Comparison of ENCODE assay signal across 1 cellular context in genomic region chr1:31955917-31956736, GRCh38.
TF ChIP-seq lines count a peak whose summit lies in the region.

No MANE protein-coding gene starts in this region.

TF ChIP-seq in GM12878, 131 proteins besides CTCF, POLR2A, EP300 and RAD21 (continued from another document and continues in another):
- TF ChIP-seq ZNF592 (IDR thresholded peaks at IDR 0.05) (no peak; the same call in 1 of the 2 replicates), BCLAF1 (IDR thresholded peaks at IDR 0.05) (no peak), MXI1 (IDR thresholded peaks at IDR 0.05; ENCODE audit: low read depth, low read length) (no peak), NBN (IDR thresholded peaks at IDR 0.05) (peak; percentile 82), ELK1 (IDR thresholded peaks at IDR 0.05; ENCODE audit: low read depth, low read length) (no peak), FOXM1 (IDR thresholded peaks at IDR 0.05; ENCODE audit: low read depth, low read length) (peak; percentile 86; the same call in 1 of the 2 replicates), ZZZ3 (IDR thresholded peaks at IDR 0.05; ENCODE audit: control insufficient read depth, insufficient read length, low read depth) (no peak), NFYA (IDR thresholded peaks at IDR 0.05; ENCODE audit: borderline replicate concordance, low read depth, low read length) (no peak), MTA2 (IDR thresholded peaks at IDR 0.05; ENCODE audit: low read depth) (peak; percentile 91), CREB1 (IDR thresholded peaks at IDR 0.05; ENCODE audit: low read depth) (peak; percentile 59; the same call in 1 of the 2 replicates), BHLHE40 (IDR thresholded peaks at IDR 0.05; ENCODE audit: borderline replicate concordance in 1 of 2, low read depth in 2 of 2, low read length in 1 of 2) (peak; percentile 52 to 58; a peak in 2 of 4 replicates), MLLT1 (IDR thresholded peaks at IDR 0.05) (peak; percentile 74), YBX1 (IDR thresholded peaks at IDR 0.05) (no peak), PKNOX1 (IDR thresholded peaks at IDR 0.05) (peak; percentile 84), SIN3A (IDR thresholded peaks at IDR 0.05; ENCODE audit: low read depth, low read length) (no peak), KLF5 (IDR thresholded peaks at IDR 0.05; ENCODE audit: partially characterized antibody) (no peak), SUPT20H (IDR thresholded peaks at IDR 0.05; ENCODE audit: borderline replicate concordance, control insufficient read depth, low read depth, low read length) (no peak), MYB (IDR thresholded peaks at IDR 0.05; ENCODE audit: borderline replicate concordance, low read depth, low read length) (no peak), REST (IDR thresholded peaks at IDR 0.05; ENCODE audit: low read depth, low read length) (no peak; the same call in 1 of the 2 replicates), JUND (IDR thresholded peaks at IDR 0.05; ENCODE audit: low read depth, low read length) (peak; percentile 49; the same call in 1 of the 2 replicates), HCFC1 (IDR thresholded peaks at IDR 0.05; ENCODE audit: low read length) (no peak), PRDM15 (CRISPR knock-in tag; IDR thresholded peaks at IDR 0.05) (no peak), POU2F2 (IDR thresholded peaks at IDR 0.05; ENCODE audit: borderline replicate concordance, low read depth, low read length) (peak; percentile 89; the same call in 2 of the 3 replicates), IRF4 (IDR thresholded peaks at IDR 0.05; ENCODE audit: low read depth, low read length) (peak; percentile 93), ETV6 (conservative IDR thresholded peaks at IDR 0.05 in 1 of 2, IDR thresholded peaks at IDR 0.05 in 1 of 2; ENCODE audit: borderline replicate concordance in 1 of 2, low read depth in 1 of 2) (peak in 1 of 2 experiments; percentile 73; a peak in 2 of 4 replicates), HDGF (IDR thresholded peaks at IDR 0.05) (peak; percentile 84), TCF7 (IDR thresholded peaks at IDR 0.05; ENCODE audit: borderline replicate concordance) (no peak), IKZF2 (IDR thresholded peaks at IDR 0.05) (peak; percentile 98), CUX1 (IDR thresholded peaks at IDR 0.05; ENCODE audit: insufficient replicate concordance, low read depth, low read length) (peak; percentile 45), STAT1 (conservative IDR thresholded peaks at IDR 0.05) (0 out of 2 replicates have a peak, but pooled peaks have one; percentile 77), RB1 (IDR thresholded peaks at IDR 0.05; ENCODE audit: borderline replicate concordance) (no peak)
